Comparison of ENCODE assay signal across 8 cellular contexts in the genomic region with DNA sequence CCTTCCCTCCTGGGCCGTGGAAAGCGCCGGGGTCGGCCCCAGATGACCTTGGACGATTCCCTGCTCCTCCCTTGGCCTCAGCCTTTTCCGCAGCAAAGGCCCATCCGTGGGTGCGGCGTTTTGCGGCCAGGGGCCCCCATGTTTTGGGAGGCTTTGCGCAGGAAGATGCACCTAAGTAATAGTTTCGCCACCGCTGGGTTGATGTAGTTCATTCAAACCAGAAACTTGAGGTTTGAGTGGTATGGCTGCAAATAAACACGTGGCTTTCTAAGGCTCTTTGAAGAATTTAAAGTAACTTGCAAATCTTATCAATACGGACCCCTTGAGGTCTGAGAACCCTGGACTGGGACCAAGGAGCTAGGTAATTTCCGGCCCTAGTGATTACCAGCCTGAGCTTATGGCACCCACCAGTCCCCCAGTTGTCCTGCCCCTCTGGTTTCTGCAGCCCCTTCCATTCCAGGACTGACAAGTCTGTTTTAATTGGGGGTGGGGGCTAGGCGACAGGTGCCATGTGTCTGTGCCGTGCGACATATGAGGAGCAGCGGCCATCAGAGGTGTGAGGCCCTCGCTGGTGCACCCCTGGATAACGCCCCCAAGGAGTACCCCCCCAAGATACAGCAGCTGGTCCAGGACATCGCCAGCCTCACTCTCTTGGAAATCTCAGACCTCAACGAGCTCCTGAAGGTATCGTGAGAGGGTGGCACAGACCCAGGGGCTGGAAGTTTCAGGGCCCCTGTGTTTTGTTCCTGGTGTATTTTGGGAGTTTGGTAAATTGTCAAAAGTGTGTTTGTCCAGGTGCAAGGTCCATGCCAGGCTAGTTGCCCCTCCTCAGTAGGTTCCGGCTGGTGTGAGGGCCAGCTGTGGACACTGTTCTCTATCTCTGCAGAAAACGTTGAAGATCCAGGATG. TPM values are rescaled to one million over a fixed set of nuclear protein-coding genes. Genes with fewer than 3 reads are reported as not detected.
A peak's percentile ranks its signal among the peaks of the same experiment; 100 is the strongest.
DNase-seq lines count a peak whose midpoint lies in the region; ATAC-seq, FAIRE-seq and TF ChIP-seq lines count a peak whose summit lies in the region.

No MANE protein-coding gene starts in this region.

- peak overlapping the region; percentile 81 for H3K4me3 Mint-ChIP-seq in nephron progenitor cell

- no peak for TF ChIP-seq CTCF in nephron progenitor cell (IDR thresholded peaks at IDR 0.05)

- no peak for FAIRE-seq in frontal cortex (lab: Jason Lieb, UNC)

- H3K4me1 Mint-ChIP-seq in nephron progenitor cell = peaks cover 27% of the 10 kb centered on the region

- H3K4me1 ChIP-seq in ectodermal cell (ENCODE audit: control insufficient read depth, insufficient read depth, low read length) = peaks cover 15% of the 10 kb centered on the region

- no peaks in the 10 kb centered on the region for H3K27me3 Mint-ChIP-seq in nephron progenitor cell (ENCODE audit: low read depth, poor library complexity)

- no peak overlapping the region for H3K27ac Mint-ChIP-seq in nephron progenitor cell

- H3K36me3 Mint-ChIP-seq in nephron progenitor cell (ENCODE audit: low read depth) = peaks cover 37% of the 10 kb centered on the region

- no peaks in the 10 kb centered on the region for H3K9me3 Mint-ChIP-seq in nephron progenitor cell

- ATAC-seq in HG03175 (IDR thresholded peaks at IDR 0.05; ENCODE audit: unreplicated experiment) = no peak
- no peak for ATAC-seq in HG03135 (IDR thresholded peaks at IDR 0.05; ENCODE audit: unreplicated experiment)

- DNase-seq in MG63 = no peak
- DNase-seq in nephron progenitor cell = no peak
- no peak for DNase-seq in frontal cortex (ENCODE audit: low spot score in 2 of 2)
- DNase-seq in GM19238 (ENCODE audit: insufficient read length, low spot score) = no peak

- H3K27me3 ChIP-seq in MG63 = no peaks in the 10 kb centered on the region
- H3K27me3 ChIP-seq in ectodermal cell (ENCODE audit: control insufficient read depth, insufficient read depth, low read length, poor library complexity, severe bottlenecking) = no peaks in the 10 kb centered on the region

- 37 to 38% methylated on average over 27 of the region's 27 CpGs for WGBS in ectodermal cell, 2 experiments

- peaks cover 87% of the 10 kb centered on the region for H3K36me3 ChIP-seq in MG63
- peaks cover 33% of the 10 kb centered on the region for H3K36me3 ChIP-seq in ectodermal cell (ENCODE audit: control insufficient read depth, insufficient read depth, low read length)

- peak overlapping the region; percentile 95 for H3K4me3 ChIP-seq in GM08714 (ENCODE audit: low read length)
- H3K4me3 ChIP-seq in MG63 = peak overlapping the region; percentile 92
- peak overlapping the region; percentile 99 for H3K4me3 ChIP-seq in ectodermal cell (ENCODE audit: insufficient read depth, low read depth, low read length)

- H3K27ac ChIP-seq in ectodermal cell (ENCODE audit: insufficient read depth, low read depth, low read length, poor library complexity, severe bottlenecking) = no peak overlapping the region

- H3K9me3 ChIP-seq in MG63 = no peaks in the 10 kb centered on the region
- no peaks in the 10 kb centered on the region for H3K9me3 ChIP-seq in ectodermal cell (ENCODE audit: control insufficient read depth, low read length)

RNA-seq across cellular contexts. Expression of a gene that starts 0.8 kb away (rescaled TPM):
- total RNA-seq in MG63 (2014; rRNA removed; shearing (Covaris generic); ENCODE audit: low replicate concordance) = 146 and 225 TPM in 2 replicates
- polyA plus RNA-seq in ectodermal cell (2013, experiment 1 of 4) = 83.2 TPM
- 84.6 TPM for polyA plus RNA-seq in ectodermal cell (2013, experiment 2 of 4)
- 63.0 TPM for polyA plus RNA-seq in ectodermal cell (2013, experiment 3 of 4)
- polyA plus RNA-seq in ectodermal cell (2013, experiment 4 of 4) = 71.5 TPM
- 4.9 TPM for total RNA-seq in frontal cortex

RNA-seq across cellular contexts. Expression of a gene that starts 8.1 kb away (rescaled TPM):
- 51.4 and 77.6 TPM in 2 replicates for total RNA-seq in MG63 (2014; rRNA removed; shearing (Covaris generic); ENCODE audit: low replicate concordance)
- polyA plus RNA-seq in ectodermal cell (2013, experiment 1 of 4) = 18.9 TPM
- 17.2 TPM for polyA plus RNA-seq in ectodermal cell (2013, experiment 2 of 4)
- polyA plus RNA-seq in ectodermal cell (2013, experiment 3 of 4) = 12.1 TPM
- 13.9 TPM for polyA plus RNA-seq in ectodermal cell (2013, experiment 4 of 4)
- 4.9 TPM for total RNA-seq in frontal cortex

RNA-seq across cellular contexts. Expression of a gene that starts 20.2 kb away (rescaled TPM):
- total RNA-seq in MG63 (2014; rRNA removed; shearing (Covaris generic); ENCODE audit: low replicate concordance) = 102 and 116 TPM in 2 replicates
- 108 TPM for polyA plus RNA-seq in ectodermal cell (2013, experiment 1 of 4)
- polyA plus RNA-seq in ectodermal cell (2013, experiment 2 of 4) = 108 TPM
- polyA plus RNA-seq in ectodermal cell (2013, experiment 3 of 4) = 95.2 TPM
- polyA plus RNA-seq in ectodermal cell (2013, experiment 4 of 4) = 92.3 TPM
- 44.4 TPM for total RNA-seq in frontal cortex

RNA-seq across cellular contexts. Expression of a gene that starts 20.4 kb away (rescaled TPM):
- 35.0 and 47.8 TPM in 2 replicates for total RNA-seq in MG63 (2014; rRNA removed; shearing (Covaris generic); ENCODE audit: low replicate concordance)
- 64.0 TPM for polyA plus RNA-seq in ectodermal cell (2013, experiment 1 of 4)
- 62.6 TPM for polyA plus RNA-seq in ectodermal cell (2013, experiment 2 of 4)
- 48.6 TPM for polyA plus RNA-seq in ectodermal cell (2013, experiment 3 of 4)
- 57.1 TPM for polyA plus RNA-seq in ectodermal cell (2013, experiment 4 of 4)
- total RNA-seq in frontal cortex = 40.4 TPM

RNA-seq across cellular contexts. Expression of a gene that starts 37.5 kb away (rescaled TPM):
- total RNA-seq in MG63 (2014; rRNA removed; shearing (Covaris generic); ENCODE audit: low replicate concordance) = 55.2 and 133 TPM in 2 replicates
- polyA plus RNA-seq in ectodermal cell (2013, experiment 1 of 4) = 39.7 TPM
- 34.3 TPM for polyA plus RNA-seq in ectodermal cell (2013, experiment 2 of 4)
- polyA plus RNA-seq in ectodermal cell (2013, experiment 3 of 4) = 30.9 TPM
- polyA plus RNA-seq in ectodermal cell (2013, experiment 4 of 4) = 32.6 TPM
- total RNA-seq in frontal cortex = 6.1 TPM

Comparison
In these comparisons a context has a peak if more than half of its experiments do, and no peak if none do; other contexts are left out.
1. RNA of a gene that starts 0.8 kb away (total RNA-seq): 146 to 225 TPM in MG63; 4.9 TPM in frontal cortex (single experiment); every median in the first group is over 10 times any median in the second.
2. Peak in every context shown above with its lines, with median percentiles within 50 percentile points of each other: H3K4me3 ChIP-seq.